9 cellular contexts compared by ENCODE assay signal in the genomic region with DNA sequence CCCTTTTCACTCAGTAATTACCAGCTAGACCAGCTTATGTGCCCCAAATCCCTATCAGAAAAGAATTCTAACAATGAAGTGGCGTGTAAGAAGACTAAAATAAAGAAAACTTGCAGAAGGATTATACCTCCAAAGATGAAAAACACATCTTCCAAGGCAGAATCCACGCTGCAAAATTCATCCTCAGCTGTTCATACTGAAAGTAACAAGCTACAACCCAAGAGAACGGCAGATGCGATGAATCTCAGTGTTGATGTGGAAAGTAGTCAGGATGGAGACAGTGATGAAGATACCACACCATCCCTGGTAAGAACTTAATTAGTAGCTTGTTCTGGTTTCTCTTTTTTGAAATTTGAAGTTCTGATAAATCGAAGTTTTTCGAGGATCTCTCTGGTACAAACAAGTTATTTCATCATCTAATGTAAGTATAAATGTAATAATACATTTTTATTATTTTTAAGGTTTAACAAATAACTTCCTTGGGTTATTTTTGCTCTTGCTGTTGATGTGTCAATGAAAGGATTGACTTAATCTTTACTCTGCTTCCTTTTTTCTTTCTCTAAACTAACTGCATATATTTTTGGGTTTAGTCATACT. TPM values are rescaled to one million over a fixed set of nuclear protein-coding genes. Genes with fewer than 3 reads are reported as not detected.
DNase-seq lines count a peak whose midpoint lies in the region; ATAC-seq and TF ChIP-seq lines count a peak whose summit lies in the region.
"Had no signal": no experiment of that assay in that cellular context is flagged by ENCODE, and none has a peak within 500 bp of the region (broad histone marks: within the 10 kb centered on the region; RNA-seq: fewer than 3 reads in every experiment).

No MANE protein-coding gene starts in this region.

- CTCF ChIA-PET in OCI-LY7 (lab: Charles Lee; ENCODE audit: unreplicated experiment), result interaction anchor here (0.5 to 1.3 kb wide), 2 partner anchors 19 to 51 kb away, joined by 3 read pairs; partner anchors contain the start of gene ELL3

- DNase-seq in NCI-H748 (lab: John Stamatoyannopoulos, UW; ENCODE audit: unreplicated experiment) (peak; percentile 16), NCI-H748 treated with DMSO at 0.1 percent for 48 hours (lab: John Stamatoyannopoulos, UW) (no peak), OCI-LY7 (ENCODE audit: low spot score) (peak; percentile 64), dermis blood vessel endothelial cell (peak; percentile 11), NCI-H2029 (lab: John Stamatoyannopoulos, UW) (no peak), heart right ventricle (no peak)

- TF ChIP-seq CTCF in OCI-LY7 (conservative IDR thresholded peaks at IDR 0.05; ENCODE audit: low read length) (no peak), heart right ventricle (IDR thresholded peaks at IDR 0.05) (no peak)

- H3K9me2 ChIP-seq in OCI-LY7 (ENCODE audit: insufficient read depth, low read length), result no peaks in the 10 kb centered on the region

- H3K79me2 ChIP-seq in OCI-LY7 (ENCODE audit: insufficient read depth, low read depth, low read length), result peaks cover 95% of the 10 kb centered on the region

- H3K27ac ChIP-seq in OCI-LY7 (ENCODE audit: low read depth, low read length, poor library complexity, severe bottlenecking), result peak overlapping the region; percentile 86
- H3K27ac ChIP-seq in skin epidermis, result peak overlapping the region in 14 of 21 experiments; percentile 58 to 86 (median 76)
- H3K27ac ChIP-seq in heart right ventricle, result peak overlapping the region in 2 of 10 donors; percentile 24 to 27

- H3K4me3 ChIP-seq in OCI-LY7 (ENCODE audit: low read depth, low read length, poor library complexity, severe bottlenecking), result peak overlapping the region; percentile 95
- H3K4me3 ChIP-seq in skin epidermis, result peak overlapping the region in 3 of 7 experiments; percentile 4 to 52 (median 10)
- H3K4me3 ChIP-seq in heart right ventricle, result peak overlapping the region in 4 of 10 donors; percentile 59 to 66 (median 62)

- POLR2A ChIA-PET in OCI-LY7 (lab: Charles Lee), result interaction anchor here (0.9 to 9.7 kb wide), 9 partner anchors 9 to 53 kb away, joined by 3 to 150 read pairs (median 5); partner anchors contain the start of genes ELL3 and SERF2

- ATAC-seq in HG03097 (IDR thresholded peaks at IDR 0.05; ENCODE audit: low FRiP score, unreplicated experiment) (no peak), heart right ventricle (no peak)

- peaks cover 11% of the 10 kb centered on the region for H4K20me1 ChIP-seq in OCI-LY7 (ENCODE audit: insufficient read depth, low read length)

- WGBS in heart right ventricle, 2 donors, result 59 to 63% methylated on average over 6 of the region's 6 CpGs

- peak overlapping the region; percentile 82 for H3K4me2 ChIP-seq in OCI-LY7 (ENCODE audit: low read length)

- intact Hi-C loops in OCI-LY7 (cut with micrococcal nuclease; ENCODE audit: unreplicated experiment), result loop anchor here (1.0 to 2.0 kb wide), 2 partner anchors 19 to 52 kb away; partner anchors contain the start of gene ELL3
- intact Hi-C loops in heart right ventricle (cut with DNase I), result no loop called here

- H3K36me3 ChIP-seq in OCI-LY7 (ENCODE audit: insufficient read depth, low read length) (peaks cover 61% of the 10 kb centered on the region), heart right ventricle (peaks cover 0 to 4% (median 0%) of the 10 kb centered on the region in 9 donors)

- BruUV-seq in OCI-LY7 (replicated peaks; lab: Mats Ljungman, UMichigan), result TSS peak; percentile 67

- no peaks in the 10 kb centered on the region for H3K27me3 ChIP-seq in heart right ventricle

- H3K4me1 ChIP-seq in OCI-LY7 (ENCODE audit: insufficient read depth, low read length, poor library complexity, severe bottlenecking), result peaks cover 57% of the 10 kb centered on the region
- H3K4me1 ChIP-seq in heart right ventricle, result peaks cover 13 to 49% (median 26%) of the 10 kb centered on the region in 9 donors

- no peak overlapping the region for H2AFZ ChIP-seq in OCI-LY7 (ENCODE audit: low read length)

- H3K9me3 ChIP-seq in OCI-LY7 (ENCODE audit: low read length), result no peaks in the 10 kb centered on the region; the same call in 1 of the 2 replicates
- no peaks in the 10 kb centered on the region for H3K9me3 ChIP-seq in heart right ventricle

RNA-seq across cellular contexts. Expression of gene WDR76, which starts 1.4 kb away (rescaled TPM):
- total RNA-seq in OCI-LY7 (2014; rRNA removed; shearing (Covaris generic)), result 126 and 139 TPM in 2 replicates
- 170 and 186 TPM in 2 replicates for total RNA-seq in OCI-LY7 (2022)
- 10.4 and 17.8 TPM in 2 replicates for total RNA-seq in dermis blood vessel endothelial cell
- 1 to 10 TPM in 7 of 10 donors, under 1 TPM in 3; 0.68 to 4.1 (median 1.7) TPM for total RNA-seq in heart right ventricle
- 1 to 10 TPM in 1 of 2 donors, under 1 TPM in 1; 0.73 to 1.8 TPM for polyA plus RNA-seq in heart right ventricle

RNA-seq across cellular contexts. Expression of gene MFAP1, which starts 3.7 kb away (rescaled TPM):
- 25.3 and 43.4 TPM in 2 replicates for total RNA-seq in OCI-LY7 (2014; rRNA removed; shearing (Covaris generic))
- total RNA-seq in OCI-LY7 (2022) (57.2 and 72.1 TPM in 2 replicates), dermis blood vessel endothelial cell (36.1 and 41.1 TPM in 2 replicates), heart right ventricle (10 to 100 TPM; 16.6 to 23.4 (median 20.7) TPM)
- polyA plus RNA-seq in heart right ventricle, result 10 to 100 TPM; 13.0 to 22.5 TPM

RNA-seq across cellular contexts. Expression of gene HYPK, which starts 27.8 kb away (rescaled TPM):
- total RNA-seq in OCI-LY7 (2014; rRNA removed; shearing (Covaris generic)), result 16.1 and 25.0 TPM in 2 replicates
- total RNA-seq in OCI-LY7 (2022), result 48.9 and 53.6 TPM in 2 replicates
- total RNA-seq in dermis blood vessel endothelial cell, result 2.9 and 4.6 TPM in 2 replicates
- 10 to 100 TPM in 5 of 10 donors, 1 to 10 TPM in 5; 5.5 to 24.3 (median 9.9) TPM for total RNA-seq in heart right ventricle
- 10 to 100 TPM; 11.4 to 23.0 TPM for polyA plus RNA-seq in heart right ventricle

RNA-seq across cellular contexts. Expression of gene SERINC4, which starts 28.1 kb away (rescaled TPM):
- total RNA-seq in OCI-LY7 (2014; rRNA removed; shearing (Covaris generic)), result 0.23 and 0.60 TPM in 2 replicates
- 1.1 and 1.9 TPM in 2 replicates for total RNA-seq in OCI-LY7 (2022)
- total RNA-seq in dermis blood vessel endothelial cell, result not detected in 2 replicates
- total RNA-seq in heart right ventricle, result under 1 TPM in 9 of 10 donors, not detected in 1; 0.09 to 0.72 (median 0.38) TPM
- under 1 TPM; 0.29 to 0.59 TPM for polyA plus RNA-seq in heart right ventricle
- total RNA-seq: bronchial epithelial cell had no signal

RNA-seq across cellular contexts. Expression of gene SERF2, which starts 36.0 kb away (rescaled TPM):
- total RNA-seq in OCI-LY7 (2014; rRNA removed; shearing (Covaris generic)), result 581 and 622 TPM in 2 replicates
- total RNA-seq in OCI-LY7 (2022) (1,328 and 1,370 TPM in 2 replicates), dermis blood vessel endothelial cell (787 and 1,230 TPM in 2 replicates), heart right ventricle (1,000 to 10,000 TPM in 3 of 10 donors, 100 to 1,000 TPM in 7; 626 to 1,166 (median 689) TPM)
- 1,000 to 10,000 TPM; 2,367 to 4,286 TPM for polyA plus RNA-seq in heart right ventricle

Comparison
In these comparisons a context has a peak if more than half of its experiments do, and no peak if none do; other contexts are left out.
1. DNase-seq: peak in NCI-H748 (single experiment), OCI-LY7 (single experiment) and dermis blood vessel endothelial cell (single experiment); none in NCI-H748 treated with DMSO at 0.1 percent for 48 hours (single experiment), NCI-H2029 (single experiment) and heart right ventricle (0 of 2).